In the genomic region with DNA sequence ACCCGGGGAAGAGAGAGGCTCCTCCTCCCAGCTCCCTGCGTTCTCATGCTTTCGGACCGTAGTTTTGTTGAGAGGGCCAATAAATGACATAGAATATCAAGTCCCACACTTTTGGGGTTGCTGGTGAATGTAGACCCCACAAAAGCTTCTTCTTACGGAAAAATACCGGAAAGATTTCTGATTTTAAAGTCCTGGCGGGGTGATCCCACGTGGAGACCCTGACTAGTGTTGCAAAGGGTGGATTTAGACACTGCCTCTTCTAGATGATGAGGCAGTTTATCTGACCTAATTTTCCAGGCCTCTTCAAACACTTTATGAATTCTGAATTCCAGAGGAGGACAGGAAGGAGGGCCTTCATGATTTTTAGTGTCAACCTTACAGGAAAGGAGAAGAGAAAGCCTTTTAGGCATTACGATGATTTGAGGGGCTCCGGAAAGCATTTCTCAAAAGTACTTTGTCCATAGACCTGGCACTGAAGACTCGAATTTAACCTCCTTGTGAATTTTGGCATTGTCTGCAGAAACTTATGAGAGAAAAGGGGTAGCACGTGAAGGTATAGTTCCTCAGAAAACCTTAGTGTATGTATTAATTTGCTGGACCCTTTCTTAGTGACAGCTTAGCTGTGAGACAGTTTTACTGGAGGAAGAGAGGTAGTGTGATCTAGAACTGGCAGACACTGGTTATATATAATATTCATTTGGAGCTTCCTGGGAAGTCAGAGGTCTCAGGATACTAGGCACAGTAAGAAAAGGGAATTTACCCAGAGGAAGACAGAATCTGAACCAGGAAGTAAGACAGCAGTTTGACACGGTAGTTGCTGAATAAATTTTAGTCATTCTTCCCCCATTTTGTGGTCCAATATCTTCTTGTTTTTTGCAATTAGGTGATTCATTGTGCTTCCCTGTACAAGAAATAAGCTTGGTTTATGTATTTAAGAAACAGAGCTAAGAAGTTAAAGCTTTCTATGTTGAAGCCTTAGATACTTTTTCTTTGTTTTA, we compare ENCODE assay signal across 6 cellular contexts. TPM values are rescaled to one million over a fixed set of nuclear protein-coding genes. Genes with fewer than 3 reads are reported as not detected.
DNase-seq lines count a peak whose midpoint lies in the region; ATAC-seq and TF ChIP-seq lines count a peak whose summit lies in the region.

No MANE protein-coding gene starts in this region.

- DNase-seq in brain microvascular endothelial cell (peak; percentile 54), neural progenitor cell (ENCODE audit: low spot score) (no peak), GM13976 (ENCODE audit: low spot score) (no peak)
- DNase-seq in activated CD4-positive, alpha-beta T cell treated with anti-CD3 and anti-CD28 coated beads, Interleukin-2, amount 50 U/mL, for 4 hours, result no peak

- peaks cover 3% of the 10 kb centered on the region for H3K36me3 Mint-ChIP-seq in neural progenitor cell

- peaks cover 25% of the 10 kb centered on the region for H3K79me2 ChIP-seq in neural progenitor cell (ENCODE audit: low read depth)

- H3K4me2 ChIP-seq in neural progenitor cell, result peak overlapping the region; percentile 90

- peaks cover 4% of the 10 kb centered on the region for H4K20me1 ChIP-seq in neural progenitor cell (ENCODE audit: low read depth)

- H3K9me3 ChIP-seq in HUES48 (ENCODE audit: control insufficient read depth, insufficient read depth, low read length) (no peaks in the 10 kb centered on the region), neural progenitor cell (ENCODE audit: low read depth) (no peaks in the 10 kb centered on the region)

- H3K4me1 ChIP-seq in HUES48 (ENCODE audit: control insufficient read depth, insufficient read depth, low read length) (peaks cover 7% of the 10 kb centered on the region), neural progenitor cell (peaks cover 11% of the 10 kb centered on the region)

- H3K4me1 Mint-ChIP-seq in neural progenitor cell, result peaks cover 32% of the 10 kb centered on the region

- H3K4me3 Mint-ChIP-seq in neural progenitor cell, result peak overlapping the region; percentile 93

- no peaks in the 10 kb centered on the region for H3K27me3 Mint-ChIP-seq in neural progenitor cell (ENCODE audit: insufficient read depth, low read depth)

- H3K9me3 Mint-ChIP-seq in neural progenitor cell, result peaks cover 3% of the 10 kb centered on the region

- in situ Hi-C loops in brain microvascular endothelial cell (cut with HindIII; ENCODE audit: low pct_ligation_motif_present, low sequenced_read_pairs), result no loop called here
- in situ Hi-C loops in GM13976 (cut with MboI; ENCODE audit: low sequenced_read_pairs, unreplicated experiment), result no loop called here

- peak; percentile 50 for ATAC-seq in GM18868 (IDR thresholded peaks at IDR 0.05; ENCODE audit: unreplicated experiment)

- H3F3A ChIP-seq in neural progenitor cell (ENCODE audit: low read depth), result peaks cover 39% of the 10 kb centered on the region

- peaks cover 14% of the 10 kb centered on the region for H3K36me3 ChIP-seq in HUES48 (ENCODE audit: control insufficient read depth, insufficient read depth, low read length)
- H3K36me3 ChIP-seq in brain microvascular endothelial cell (replicated peaks), result peaks cover 13% of the 10 kb centered on the region
- peaks cover 3% of the 10 kb centered on the region for H3K36me3 ChIP-seq in neural progenitor cell

- TF ChIP-seq CTCF in brain microvascular endothelial cell (IDR thresholded peaks at IDR 0.05; ENCODE audit: low read depth, low read length, missing control alignments) (no peak), neural progenitor cell (IDR thresholded peaks at IDR 0.05) (no peak), GM13976 (IDR thresholded peaks at IDR 0.05; ENCODE audit: borderline replicate concordance, control extremely low read depth, extremely low read depth, insufficient read depth, missing control alignments) (no peak)

- peak overlapping the region; percentile 58 for H3K27ac Mint-ChIP-seq in neural progenitor cell

- H3K9ac ChIP-seq in HUES48 (ENCODE audit: low read depth, low read length) (peak overlapping the region; percentile 73), neural progenitor cell (peak overlapping the region; percentile 68)

- H3K27me3 ChIP-seq in HUES48 (ENCODE audit: control insufficient read depth, insufficient read depth, low read length) (no peaks in the 10 kb centered on the region), brain microvascular endothelial cell (replicated peaks) (no peaks in the 10 kb centered on the region), neural progenitor cell (no peaks in the 10 kb centered on the region)

- H3K4me3 ChIP-seq in HUES48 (ENCODE audit: low read depth, low read length), result peak overlapping the region; percentile 92
- peak overlapping the region; percentile 94 for H3K4me3 ChIP-seq in brain microvascular endothelial cell (ENCODE audit: low read depth, low read length)
- H3K4me3 ChIP-seq in neural progenitor cell, result peak overlapping the region; percentile 80

- H2AFZ ChIP-seq in neural progenitor cell (replicated peaks), result peak overlapping the region; percentile 94

- H3K27ac ChIP-seq in HUES48 (ENCODE audit: low read depth, low read length) (peak overlapping the region; percentile 91), brain microvascular endothelial cell (peak overlapping the region; percentile 96), neural progenitor cell (peak overlapping the region; percentile 65)

RNA-seq across cellular contexts. Expression of gene TMEM167B, which starts 0.9 kb away (rescaled TPM):
- total RNA-seq in neural progenitor cell (ENCODE audit: low replicate concordance), result 18.5 and 22.1 TPM in 2 replicates

RNA-seq across cellular contexts. Expression of gene TAF13, which starts 15.7 kb away (rescaled TPM):
- total RNA-seq in neural progenitor cell (ENCODE audit: low replicate concordance), result 26.9 and 48.4 TPM in 2 replicates

RNA-seq across cellular contexts. Expression of gene ELAPOR1, which starts 22.4 kb away (rescaled TPM):
- total RNA-seq in neural progenitor cell (ENCODE audit: low replicate concordance), result 1.5 and 2.0 TPM in 2 replicates

RNA-seq across cellular contexts. Expression of gene WDR47, which starts 49.6 kb away (rescaled TPM):
- 8.2 and 17.3 TPM in 2 replicates for total RNA-seq in neural progenitor cell (ENCODE audit: low replicate concordance)
